ENCODE assay signal across 2 cellular contexts in genomic region chr7:131486346-131486745, GRCh38.
TF ChIP-seq lines count a peak whose summit lies in the region.

No MANE protein-coding gene starts in this region.

TF ChIP-seq in SK-N-SH, 30 proteins besides CTCF, POLR2A, EP300 and RAD21 (continued from another document):
- TF ChIP-seq USF2 (IDR thresholded peaks at IDR 0.05; ENCODE audit: borderline replicate concordance, low read depth, low read length): no peak
- no peak for TF ChIP-seq RXRA (IDR thresholded peaks at IDR 0.05; ENCODE audit: borderline replicate concordance, low read depth)
- no peak for TF ChIP-seq TCF12 (IDR thresholded peaks at IDR 0.05)
- no peak for TF ChIP-seq IRF3 (IDR thresholded peaks at IDR 0.05; ENCODE audit: low read depth, low read length)
- no peak for TF ChIP-seq SIN3A (IDR thresholded peaks at IDR 0.05; ENCODE audit: borderline replicate concordance, low read depth, low read length)
- no peak for TF ChIP-seq TEAD4 (IDR thresholded peaks at IDR 0.05; ENCODE audit: borderline replicate concordance, insufficient read depth)
- no peak for TF ChIP-seq RFX5 (IDR thresholded peaks at IDR 0.05; ENCODE audit: low read length)

TF ChIP-seq in SK-N-SH treated with all-trans-retinoic acid at 6 μM for 48 hours, 23 proteins besides CTCF, POLR2A, EP300 and RAD21 (continued from another document):
- TF ChIP-seq CREB5 (CRISPR knock-in tag; IDR thresholded peaks at IDR 0.05; ENCODE audit: low read depth) (no peak), ARNTL (CRISPR knock-in tag; IDR thresholded peaks at IDR 0.05; ENCODE audit: borderline replicate concordance, low read depth) (no peak), BACH2 (CRISPR knock-in tag; IDR thresholded peaks at IDR 0.05; ENCODE audit: borderline replicate concordance) (no peak), ZFP3 (CRISPR knock-in tag; IDR thresholded peaks at IDR 0.05) (no peak), OSR1 (CRISPR knock-in tag; IDR thresholded peaks at IDR 0.05) (no peak), ZNF70 (CRISPR knock-in tag; IDR thresholded peaks at IDR 0.05) (no peak), TSHZ2 (CRISPR knock-in tag; IDR thresholded peaks at IDR 0.05) (no peak), TCF4 (CRISPR knock-in tag; IDR thresholded peaks at IDR 0.05; ENCODE audit: borderline replicate concordance) (no peak)
